16 cellular contexts compared by ENCODE assay signal in the genomic region with DNA sequence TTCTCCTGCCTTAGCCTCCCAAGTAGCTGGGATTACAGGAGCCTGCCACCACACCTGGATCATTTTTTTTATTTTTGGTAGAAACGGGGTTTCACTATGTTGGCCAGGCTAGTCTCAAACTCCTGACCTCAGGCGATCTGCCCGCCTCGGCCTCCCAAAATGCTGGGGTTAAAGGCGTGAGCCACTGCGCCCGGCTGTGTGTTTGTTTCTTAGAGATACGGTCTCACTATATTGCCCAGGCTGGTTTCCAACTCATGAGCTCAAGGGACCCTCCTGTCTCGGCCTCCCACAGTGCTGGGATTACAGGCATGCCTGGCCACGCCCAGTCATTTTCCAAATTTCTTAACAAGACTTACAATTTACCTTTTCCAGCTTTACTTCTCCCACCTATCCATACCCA. TPM values are rescaled to one million over a fixed set of nuclear protein-coding genes. Genes with fewer than 3 reads are reported as not detected.
DNase-seq lines count a peak whose midpoint lies in the region; ATAC-seq, FAIRE-seq and TF ChIP-seq lines count a peak whose summit lies in the region.
"Had no signal": no experiment of that assay in that cellular context is flagged by ENCODE, and none has a peak within 500 bp of the region (broad histone marks: within the 10 kb centered on the region; RNA-seq: fewer than 3 reads in every experiment).

No MANE protein-coding gene starts in this region.

- H3K27me3 Mint-ChIP-seq in GM23338 (ENCODE audit: insufficient read depth, low read depth, poor library complexity) = peaks cover 1% of the 10 kb centered on the region
- H3K27me3 Mint-ChIP-seq in nephron (ENCODE audit: low read depth) = no peaks in the 10 kb centered on the region

- TF ChIP-seq CTCF in GM23338 (conservative IDR thresholded peaks at IDR 0.05; ENCODE audit: low read depth in 2 of 2) (no peak), nephron (IDR thresholded peaks at IDR 0.05; ENCODE audit: unreplicated experiment in 3 of 3) (no peak)

- H3K27ac ChIP-seq in ACC112 (ENCODE audit: low read depth, low read length) = no peak overlapping the region
- no peak overlapping the region for H3K27ac ChIP-seq in GM23338 (ENCODE audit: low read depth)
- H3K27ac ChIP-seq in angular gyrus (ENCODE audit: low read depth, low read length) = peak overlapping the region; percentile 83

- H3K4me3 ChIP-seq in ACC112 (ENCODE audit: low read depth, low read length) (no peak overlapping the region), GM23338 (no peak overlapping the region)

- H3K9me3 Mint-ChIP-seq in GM23338 = no peaks in the 10 kb centered on the region
- no peaks in the 10 kb centered on the region for H3K9me3 Mint-ChIP-seq in nephron

- ATAC-seq in GM23338 = no peak
- no peak for ATAC-seq in GM21528 (IDR thresholded peaks at IDR 0.05; ENCODE audit: low FRiP score, unreplicated experiment)
- no peak for ATAC-seq in HG03378 (IDR thresholded peaks at IDR 0.05; ENCODE audit: unreplicated experiment)
- no peak for ATAC-seq in HG02938 (IDR thresholded peaks at IDR 0.05; ENCODE audit: unreplicated experiment)

- H3K4me1 ChIP-seq in ACC112 (ENCODE audit: control insufficient read depth, insufficient read depth, low read length, unreplicated experiment) (peaks cover 7% of the 10 kb centered on the region), GM23338 (ENCODE audit: insufficient read depth) (no peaks in the 10 kb centered on the region; the same call in 1 of the 2 replicates)

- FAIRE-seq in urothelium cell line (lab: Jason Lieb, UNC) = no peak
- FAIRE-seq: colon had no signal

- H3K36me3 ChIP-seq in ACC112 (ENCODE audit: insufficient read depth, low read length) (peaks cover 9% of the 10 kb centered on the region), GM23338 (ENCODE audit: insufficient read depth) (peaks cover 9% of the 10 kb centered on the region; the same call in 1 of the 2 replicates)
- H3K36me3 ChIP-seq: thoracic aorta had no signal

- H3K4me3 Mint-ChIP-seq in GM23338 (peak overlapping the region; percentile 93; the same call in 1 of the 3 replicates), nephron (peak overlapping the region; percentile 73 to 97 (median 97))

- H3K9me2 ChIP-seq in GM23338 (ENCODE audit: insufficient read depth) = no peaks in the 10 kb centered on the region

- H3K79me2 ChIP-seq in ACC112 (ENCODE audit: control insufficient read depth, insufficient read depth, low read length, unreplicated experiment) (peaks cover 22% of the 10 kb centered on the region), GM23338 (replicated peaks; ENCODE audit: insufficient read depth) (peaks cover 38% of the 10 kb centered on the region)

- no peaks in the 10 kb centered on the region for H3K27me3 ChIP-seq in ACC112 (ENCODE audit: insufficient read depth, low read length)
- H3K27me3 ChIP-seq in GM23338 (ENCODE audit: insufficient read depth) = no peaks in the 10 kb centered on the region

- H4K20me1 ChIP-seq in GM23338 (replicated peaks; ENCODE audit: insufficient read depth) = no peaks in the 10 kb centered on the region

- no peaks in the 10 kb centered on the region for H3F3A ChIP-seq in GM23338 (replicated peaks; ENCODE audit: low read depth)

- H2AFZ ChIP-seq in ACC112 (ENCODE audit: low read length, unreplicated experiment) = peak overlapping the region; percentile 98
- H2AFZ ChIP-seq in GM23338 = peak overlapping the region; percentile 88; the same call in 1 of the 2 replicates

- H3K27ac Mint-ChIP-seq in GM23338 = no peak overlapping the region
- peak overlapping the region in 2 of 3 experiments; percentile 97 for H3K27ac Mint-ChIP-seq in nephron

- H3K4me2 ChIP-seq in GM23338 = no peak overlapping the region

- H3K36me3 Mint-ChIP-seq in GM23338 (ENCODE audit: low read depth) (peaks cover 32% of the 10 kb centered on the region), nephron (ENCODE audit: low read depth) (peaks cover 27% of the 10 kb centered on the region)

- no peak for DNase-seq in GM23338 (ENCODE audit: low spot score)
- DNase-seq in urothelium cell line (ENCODE audit: low spot score) = no peak
- DNase-seq: activated CD4-positive, alpha-beta T cell treated with anti-CD3 and anti-CD28 coated beads, Interleukin-2, amount 50 U/mL, for 1 hour; activated T-cell treated with anti-CD3 and anti-CD28 coated beads, Interleukin-2, amount 50 U/mL, for 72 hours; NCI-H1092 treated with DMSO at 0.1 percent for 48 hours; Right ventricle myocardium superior; stimulated activated CD4-positive, alpha-beta T cell treated with anti-CD3 and anti-CD28 coated beads, Interleukin-1b, Interleukin-23, amount 100 ng/mL, for 48 hours; T1000 had no signal

- H3K4me1 Mint-ChIP-seq in GM23338 = peaks cover 2% of the 10 kb centered on the region; the same call in 1 of the 3 replicates
- H3K4me1 Mint-ChIP-seq in nephron = peaks cover 7% of the 10 kb centered on the region

TF ChIP-seq in GM23338, 12 proteins besides CTCF, POLR2A, EP300 and RAD21 (continues in another document):
- no peak for TF ChIP-seq ZNF331 (CRISPR knock-in tag; IDR thresholded peaks at IDR 0.05; ENCODE audit: low read depth)
- no peak for TF ChIP-seq EZH2phosphoT487 (IDR thresholded peaks at IDR 0.05; ENCODE audit: unreplicated experiment)
- no peak for TF ChIP-seq POLR2AphosphoS5 (IDR thresholded peaks at IDR 0.05; ENCODE audit: low read depth)
- no peak for TF ChIP-seq STAT1 (IDR thresholded peaks at IDR 0.05; ENCODE audit: unreplicated experiment)
- TF ChIP-seq, protein P1, sequence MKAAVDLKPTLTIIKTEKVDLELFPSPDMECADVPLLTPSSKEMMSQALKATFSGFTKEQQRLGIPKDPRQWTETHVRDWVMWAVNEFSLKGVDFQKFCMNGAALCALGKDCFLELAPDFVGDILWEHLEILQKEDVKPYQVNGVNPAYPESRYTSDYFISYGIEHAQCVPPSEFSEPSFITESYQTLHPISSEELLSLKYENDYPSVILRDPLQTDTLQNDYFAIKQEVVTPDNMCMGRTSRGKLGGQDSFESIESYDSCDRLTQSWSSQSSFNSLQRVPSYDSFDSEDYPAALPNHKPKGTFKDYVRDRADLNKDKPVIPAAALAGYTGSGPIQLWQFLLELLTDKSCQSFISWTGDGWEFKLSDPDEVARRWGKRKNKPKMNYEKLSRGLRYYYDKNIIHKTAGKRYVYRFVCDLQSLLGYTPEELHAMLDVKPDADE (IDR thresholded peaks at IDR 0.05) = no peak
- no peak for TF ChIP-seq NANOG (IDR thresholded peaks at IDR 0.05; ENCODE audit: borderline replicate concordance)
- TF ChIP-seq, protein P2, sequence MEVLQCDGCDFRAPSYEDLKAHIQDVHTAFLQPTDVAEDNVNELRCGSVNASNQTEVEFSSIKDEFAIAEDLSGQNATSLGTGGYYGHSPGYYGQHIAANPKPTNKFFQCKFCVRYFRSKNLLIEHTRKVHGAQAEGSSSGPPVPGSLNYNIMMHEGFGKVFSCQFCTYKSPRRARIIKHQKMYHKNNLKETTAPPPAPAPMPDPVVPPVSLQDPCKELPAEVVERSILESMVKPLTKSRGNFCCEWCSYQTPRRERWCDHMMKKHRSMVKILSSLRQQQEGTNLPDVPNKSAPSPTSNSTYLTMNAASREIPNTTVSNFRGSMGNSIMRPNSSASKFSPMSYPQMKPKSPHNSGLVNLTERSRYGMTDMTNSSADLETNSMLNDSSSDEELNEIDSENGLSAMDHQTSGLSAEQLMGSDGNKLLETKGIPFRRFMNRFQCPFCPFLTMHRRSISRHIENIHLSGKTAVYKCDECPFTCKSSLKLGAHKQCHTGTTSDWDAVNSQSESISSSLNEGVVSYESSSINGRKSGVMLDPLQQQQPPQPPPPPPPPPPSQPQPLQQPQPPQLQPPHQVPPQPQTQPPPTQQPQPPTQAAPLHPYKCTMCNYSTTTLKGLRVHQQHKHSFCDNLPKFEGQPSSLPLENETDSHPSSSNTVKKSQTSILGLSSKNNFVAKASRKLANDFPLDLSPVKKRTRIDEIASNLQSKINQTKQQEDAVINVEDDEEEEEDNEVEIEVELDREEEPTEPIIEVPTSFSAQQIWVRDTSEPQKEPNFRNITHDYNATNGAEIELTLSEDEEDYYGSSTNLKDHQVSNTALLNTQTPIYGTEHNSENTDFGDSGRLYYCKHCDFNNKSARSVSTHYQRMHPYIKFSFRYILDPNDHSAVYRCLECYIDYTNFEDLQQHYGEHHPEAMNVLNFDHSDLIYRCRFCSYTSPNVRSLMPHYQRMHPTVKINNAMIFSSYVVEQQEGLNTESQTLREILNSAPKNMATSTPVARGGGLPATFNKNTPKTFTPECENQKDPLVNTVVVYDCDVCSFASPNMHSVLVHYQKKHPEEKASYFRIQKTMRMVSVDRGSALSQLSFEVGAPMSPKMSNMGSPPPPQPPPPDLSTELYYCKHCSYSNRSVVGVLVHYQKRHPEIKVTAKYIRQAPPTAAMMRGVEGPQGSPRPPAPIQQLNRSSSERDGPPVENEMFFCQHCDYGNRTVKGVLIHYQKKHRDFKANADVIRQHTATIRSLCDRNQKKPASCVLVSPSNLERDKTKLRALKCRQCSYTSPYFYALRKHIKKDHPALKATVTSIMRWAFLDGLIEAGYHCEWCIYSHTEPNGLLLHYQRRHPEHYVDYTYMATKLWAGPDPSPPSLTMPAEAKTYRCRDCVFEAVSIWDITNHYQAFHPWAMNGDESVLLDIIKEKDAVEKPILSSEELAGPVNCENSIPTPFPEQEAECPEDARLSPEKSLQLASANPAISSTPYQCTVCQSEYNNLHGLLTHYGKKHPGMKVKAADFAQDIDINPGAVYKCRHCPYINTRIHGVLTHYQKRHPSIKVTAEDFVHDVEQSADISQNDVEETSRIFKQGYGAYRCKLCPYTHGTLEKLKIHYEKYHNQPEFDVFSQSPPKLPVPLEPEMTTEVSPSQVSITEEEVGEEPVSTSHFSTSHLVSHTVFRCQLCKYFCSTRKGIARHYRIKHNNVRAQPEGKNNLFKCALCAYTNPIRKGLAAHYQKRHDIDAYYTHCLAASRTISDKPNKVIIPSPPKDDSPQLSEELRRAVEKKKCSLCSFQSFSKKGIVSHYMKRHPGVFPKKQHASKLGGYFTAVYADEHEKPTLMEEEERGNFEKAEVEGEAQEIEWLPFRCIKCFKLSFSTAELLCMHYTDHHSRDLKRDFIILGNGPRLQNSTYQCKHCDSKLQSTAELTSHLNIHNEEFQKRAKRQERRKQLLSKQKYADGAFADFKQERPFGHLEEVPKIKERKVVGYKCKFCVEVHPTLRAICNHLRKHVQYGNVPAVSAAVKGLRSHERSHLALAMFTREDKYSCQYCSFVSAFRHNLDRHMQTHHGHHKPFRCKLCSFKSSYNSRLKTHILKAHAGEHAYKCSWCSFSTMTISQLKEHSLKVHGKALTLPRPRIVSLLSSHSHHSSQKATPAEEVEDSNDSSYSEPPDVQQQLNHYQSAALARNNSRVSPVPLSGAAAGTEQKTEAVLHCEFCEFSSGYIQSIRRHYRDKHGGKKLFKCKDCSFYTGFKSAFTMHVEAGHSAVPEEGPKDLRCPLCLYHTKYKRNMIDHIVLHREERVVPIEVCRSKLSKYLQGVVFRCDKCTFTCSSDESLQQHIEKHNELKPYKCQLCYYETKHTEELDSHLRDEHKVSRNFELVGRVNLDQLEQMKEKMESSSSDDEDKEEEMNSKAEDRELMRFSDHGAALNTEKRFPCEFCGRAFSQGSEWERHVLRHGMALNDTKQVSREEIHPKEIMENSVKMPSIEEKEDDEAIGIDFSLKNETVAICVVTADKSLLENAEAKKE (CRISPR knock-in tag; IDR thresholded peaks at IDR 0.05) = no peak
- TF ChIP-seq JUNB (IDR thresholded peaks at IDR 0.05; ENCODE audit: unreplicated experiment) = no peak

RNA-seq across cellular contexts. Expression of gene MRPL19, which starts 0.9 kb away (rescaled TPM):
- total RNA-seq in GM23338 (2014; rRNA removed; shearing (Covaris generic)) = 65.5 and 85.5 TPM in 2 replicates
- polyA plus RNA-seq in GM23338 (2016; fragmentation: Nextera tagmentation; extraction: Ambion mirVana) = 131 and 149 TPM in 2 replicates
